In genomic region chr11:108593910-108594434, GRCh38 we compare ENCODE assay signal across 8 cellular contexts. TPM values are rescaled to one million over a fixed set of nuclear protein-coding genes. Genes with fewer than 3 reads are reported as not detected.
DNase-seq lines count a peak whose midpoint lies in the region; ATAC-seq and TF ChIP-seq lines count a peak whose summit lies in the region.

No MANE protein-coding gene starts in this region.

- ATAC-seq in PC-3: peak; percentile 1; the same call in 1 of the 2 replicates

- no peaks in the 10 kb centered on the region for H3F3A ChIP-seq in PC-3 (ENCODE audit: low read length, unreplicated experiment)

- intact Hi-C loops in PC-3 (cut with micrococcal nuclease): loop anchor here (1.0 to 5.0 kb wide), 6 partner anchors 13 to 372 kb away; partner anchors contain the start of genes ATM, C11orf65, NPAT and POGLUT3

- POLR2A ChIA-PET in CD8-positive, alpha-beta memory T cell (lab: Charles Lee): interaction anchor here (1.0 to 1.9 kb wide), 4 partner anchors 71 to 372 kb away, joined by 4 to 9 read pairs (median 6); partner anchors contain the start of genes C11orf65, DDX10 and NPAT
- POLR2A ChIA-PET in PC-3 (lab: Charles Lee; ENCODE audit: unreplicated experiment): no interaction called here

- H3K4me3 Mint-ChIP-seq in CD8-positive, alpha-beta memory T cell: peak overlapping the region; percentile 90 to 99 (median 93)

- H3K27ac Mint-ChIP-seq in CD8-positive, alpha-beta memory T cell: peak overlapping the region in 4 of 8 donors; percentile 25 to 97 (median 67)

- 0 out of 2 replicates have a peak overlapping the region, but pooled peaks have one; percentile 1 for H3K9ac ChIP-seq in PC-3 (ENCODE audit: low read length)
- H3K9ac ChIP-seq in parathyroid adenoma: no peak overlapping the region

- no peaks in the 10 kb centered on the region for H3K36me3 ChIP-seq in CD8-positive, alpha-beta memory T cell (ENCODE audit: insufficient read depth, low read length)
- H3K36me3 ChIP-seq in PC-3 (ENCODE audit: low read depth, low read length) (no peaks in the 10 kb centered on the region), parathyroid adenoma (ENCODE audit: control insufficient read depth, insufficient read depth, low read length) (no peaks in the 10 kb centered on the region)

- in situ Hi-C loops in GM13976 (cut with MboI; ENCODE audit: low sequenced_read_pairs, unreplicated experiment): no loop called here

- peaks cover 0 to 2% (median 0%) of the 10 kb centered on the region in 5 donors for H3K9me3 Mint-ChIP-seq in CD8-positive, alpha-beta memory T cell

- H3K4me1 Mint-ChIP-seq in CD8-positive, alpha-beta memory T cell: peaks cover 13 to 24% (median 19%) of the 10 kb centered on the region in 3 donors

- peaks cover 7% of the 10 kb centered on the region for H3K4me1 ChIP-seq in CD8-positive, alpha-beta memory T cell (ENCODE audit: insufficient read depth, low read length)
- H3K4me1 ChIP-seq in PC-3 (ENCODE audit: insufficient read depth, low read length): peaks cover 19% of the 10 kb centered on the region
- H3K4me1 ChIP-seq in parathyroid adenoma: no peaks in the 10 kb centered on the region

- no peak overlapping the region for H3K27ac ChIP-seq in CD8-positive, alpha-beta memory T cell (ENCODE audit: low read depth, low read length)
- H3K27ac ChIP-seq in PC-3 (ENCODE audit: low read length) (peak overlapping the region; percentile 48), parathyroid adenoma (peak overlapping the region; percentile 56)

- CTCF ChIA-PET in CD8-positive, alpha-beta memory T cell (lab: Charles Lee): no interaction called here
- CTCF ChIA-PET in PC-3 (lab: Charles Lee): no interaction called here

- H3K79me2 ChIP-seq in PC-3 (ENCODE audit: low read length): peaks cover 40% of the 10 kb centered on the region
- H3K79me2 ChIP-seq in parathyroid adenoma: no peaks in the 10 kb centered on the region

- TSS peak; percentile 60 for BruUV-seq in PC-3 (replicated peaks; lab: Mats Ljungman, UMichigan)

- H2AFZ ChIP-seq in PC-3 (ENCODE audit: low read length): peak overlapping the region; percentile 54
- peak overlapping the region; percentile 70 for H2AFZ ChIP-seq in parathyroid adenoma

- H3K4me3 ChIP-seq in CD8-positive, alpha-beta memory T cell (ENCODE audit: low read length): peak overlapping the region; percentile 81
- H3K4me3 ChIP-seq in PC-3 (ENCODE audit: low read length) (peak overlapping the region; percentile 56), epithelial cell of proximal tubule (ENCODE audit: low read depth, low read length) (peak overlapping the region; percentile 68), parathyroid adenoma (ENCODE audit: low read depth, low read length) (peak overlapping the region; percentile 77)

- no peak for TF ChIP-seq CTCF in PC-3 (conservative IDR thresholded peaks at IDR 0.05; ENCODE audit: low read depth, low read length)
- no peak for TF ChIP-seq CTCF in epithelial cell of proximal tubule (conservative IDR thresholded peaks at IDR 0.05; ENCODE audit: low read depth, low read length)
- no peak for TF ChIP-seq CTCF in parathyroid adenoma (IDR thresholded peaks at IDR 0.05)
- TF ChIP-seq CTCF in GM13976 (IDR thresholded peaks at IDR 0.05; ENCODE audit: borderline replicate concordance, control extremely low read depth, extremely low read depth, insufficient read depth, missing control alignments): no peak

- 0 out of 2 replicates have a peak, but pooled peaks cover 5% of the 10 kb centered on the region for H4K20me1 ChIP-seq in PC-3 (ENCODE audit: low read length)

- H3K27me3 ChIP-seq in CD8-positive, alpha-beta memory T cell (ENCODE audit: insufficient read depth, low read length, poor library complexity, severe bottlenecking): no peaks in the 10 kb centered on the region
- no peaks in the 10 kb centered on the region for H3K27me3 ChIP-seq in PC-3 (ENCODE audit: low read length)
- no peaks in the 10 kb centered on the region for H3K27me3 ChIP-seq in parathyroid adenoma (ENCODE audit: control insufficient read depth, insufficient read depth, low read length)

- H3K27me3 Mint-ChIP-seq in CD8-positive, alpha-beta memory T cell: peaks cover 19 to 22% of the 10 kb centered on the region in 2 donors

- H3K9me3 ChIP-seq in CD8-positive, alpha-beta memory T cell (ENCODE audit: low read length): no peaks in the 10 kb centered on the region
- H3K9me3 ChIP-seq in PC-3 (ENCODE audit: low read length) (no peaks in the 10 kb centered on the region), parathyroid adenoma (ENCODE audit: control insufficient read depth, low read length) (no peaks in the 10 kb centered on the region)

- H3K36me3 Mint-ChIP-seq in CD8-positive, alpha-beta memory T cell: peaks cover 0 to 7% (median 0%) of the 10 kb centered on the region in 3 donors

- no peak for DNase-seq in CD8-positive, alpha-beta memory T cell
- DNase-seq in PC-3 (no peak), epithelial cell of proximal tubule (ENCODE audit: low read depth) (no peak), mucosa of gallbladder (ENCODE audit: low spot score) (no peak), GM13976 (ENCODE audit: low spot score) (no peak), HK-2 (ENCODE audit: unreplicated experiment) (no peak), NCI-H2196 (lab: John Stamatoyannopoulos, UW; ENCODE audit: unreplicated experiment) (no peak)

- peak overlapping the region; percentile 79 for H3K4me2 ChIP-seq in PC-3 (ENCODE audit: low read length)
- peak overlapping the region; percentile 49 for H3K4me2 ChIP-seq in parathyroid adenoma (ENCODE audit: low read length)

- H3K9me2 ChIP-seq in PC-3 (replicated peaks; ENCODE audit: low read length): no peaks in the 10 kb centered on the region

RNA-seq across cellular contexts. Expression of gene EXPH5, which starts 0.4 kb away (rescaled TPM):
- total RNA-seq in CD8-positive, alpha-beta memory T cell: under 1 TPM; 0.85 to 0.89 TPM
- polyA plus RNA-seq in CD8-positive, alpha-beta memory T cell: 0.60 TPM
- total RNA-seq in PC-3 (2014; rRNA removed) (13.5 and 14.1 TPM in 2 replicates), epithelial cell of proximal tubule (6.8 and 7.8 TPM in 2 replicates), mucosa of gallbladder (5.6 TPM)
